ENCODE assay signal across 1 cellular context in genomic region chr4:94634266-94634665, GRCh38.
TF ChIP-seq lines count a peak whose summit lies in the region.

No MANE protein-coding gene starts in this region.

TF ChIP-seq in IMR-90, 13 proteins besides CTCF, POLR2A, EP300 and RAD21 (continued from another document):
- TF ChIP-seq FOS (IDR thresholded peaks at IDR 0.05; ENCODE audit: low read depth, low read length) (no peak), SMC3 (IDR thresholded peaks at IDR 0.05; ENCODE audit: low read depth, low read length) (no peak), MXI1 (IDR thresholded peaks at IDR 0.05; ENCODE audit: borderline replicate concordance, low read depth, low read length) (no peak), CEBPB (IDR thresholded peaks at IDR 0.05; ENCODE audit: low read depth, low read length) (no peak), NFE2L2 (IDR thresholded peaks at IDR 0.05; ENCODE audit: low read depth, low read length) (no peak)
